Comparison of ENCODE assay signal across 25 cellular contexts in the genomic region with DNA sequence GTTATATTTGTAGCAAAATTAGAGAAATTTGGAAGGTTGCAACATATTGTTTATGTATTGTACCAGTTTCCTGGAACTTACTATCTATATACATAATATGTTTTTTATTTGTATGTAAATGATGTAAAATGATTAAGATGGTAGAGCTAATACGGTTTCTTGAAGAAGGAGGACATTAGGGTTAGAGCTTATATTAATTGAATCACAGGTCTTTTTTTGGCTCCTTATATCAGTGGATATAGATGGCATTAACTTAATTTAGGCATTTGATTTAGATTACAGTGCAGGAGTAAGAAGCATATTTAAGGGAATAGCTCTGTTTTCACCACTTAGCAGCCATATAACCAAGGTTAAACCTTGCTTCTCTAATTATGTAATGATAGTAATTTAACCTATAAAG.
DNase-seq lines count a peak whose midpoint lies in the region; ATAC-seq, FAIRE-seq and TF ChIP-seq lines count a peak whose summit lies in the region.
"Had no signal": no experiment of that assay in that cellular context is flagged by ENCODE, and none has a peak within 500 bp of the region (broad histone marks: within the 10 kb centered on the region; RNA-seq: fewer than 3 reads in every experiment).

No MANE protein-coding gene starts in this region.

- no peaks in the 10 kb centered on the region for H3K9me3 Mint-ChIP-seq in stimulated activated memory B cell treated with anti-CD40 and anti-IgM and Interleukin-4, amounts not matched to agents 10 μg/mL and 1 μg/mL and 100 μg/mL, for 72 hours
- H3K9me3 Mint-ChIP-seq: CD4-positive, alpha-beta T cell had no signal

- CTCF ChIA-PET in HepG2 (lab: Yijun Ruan, JAX; ENCODE audit: low intra/inter-chr PET ratio, low total read pairs): no interaction called here

- no peak overlapping the region for H3K9ac ChIP-seq in HepG2 (ENCODE audit: insufficient read depth, low read depth, low read length)
- H3K9ac ChIP-seq: BLaER1 treated with 17β-estradiol and CSF1 and Interleukin-3, amounts not matched to agents 10 nM and 100 nM; GM23248 had no signal

- no peaks in the 10 kb centered on the region for H3K4me1 Mint-ChIP-seq in stimulated activated memory B cell treated with anti-CD40 and anti-IgM and Interleukin-4, amounts not matched to agents 10 μg/mL and 1 μg/mL and 100 μg/mL, for 72 hours

- in situ Hi-C loops in HepG2 (cut with HindIII; ENCODE audit: extremely low pct_ligation_motif_present, low pct_unique_long_range_greater_than_20kb): no loop called here
- in situ Hi-C loops in gastrocnemius medialis (cut with MboI; ENCODE audit: low sequenced_read_pairs in 4 of 4): loop anchor here in 3 of 4 donors (10.0 to 25.0 kb wide), 5 partner anchors 107 to 500 kb away; no protein-coding TSS in a partner anchor

- H3K36me3 Mint-ChIP-seq in stimulated activated memory B cell treated with anti-CD40 and anti-IgM and Interleukin-4, amounts not matched to agents 10 μg/mL and 1 μg/mL and 100 μg/mL, for 72 hours: no peaks in the 10 kb centered on the region

- H3K79me2 ChIP-seq in HepG2 (ENCODE audit: insufficient read depth, low read length): no peaks in the 10 kb centered on the region

- no peak overlapping the region for H2AFZ ChIP-seq in HepG2 (ENCODE audit: low read length)

- no peak for TF ChIP-seq RAD21 in HepG2 (CRISPR knock-in tag; IDR thresholded peaks at IDR 0.05)

- no peak overlapping the region for H3K4me3 ChIP-seq in HepG2 (replicated peaks in 1 of 3; ENCODE audit: insufficient read depth in 1 of 3, low read depth in 2 of 3, low read length in 3 of 3)
- peak overlapping the region in 1 of 4 donors; percentile 24 for H3K4me3 ChIP-seq in gastrocnemius medialis
- H3K4me3 ChIP-seq: A549; BLaER1 treated with 17β-estradiol and CSF1 and Interleukin-3, amounts not matched to agents 10 nM and 100 nM; GM23248; K562 had no signal

- no peaks in the 10 kb centered on the region for H4K20me1 ChIP-seq in HepG2 (ENCODE audit: insufficient read depth, low read length)
- H4K20me1 ChIP-seq: BLaER1 treated with 17β-estradiol and CSF1 and Interleukin-3, amounts not matched to agents 10 nM and 100 nM had no signal

- H3K4me2 ChIP-seq in HepG2 (ENCODE audit: low read depth, low read length): no peak overlapping the region
- H3K4me2 ChIP-seq: A549; BLaER1 treated with 17β-estradiol and CSF1 and Interleukin-3, amounts not matched to agents 10 nM and 100 nM had no signal

- H3K4me1 ChIP-seq in HepG2 (ENCODE audit: insufficient read depth, low read length) (no peaks in the 10 kb centered on the region), gastrocnemius medialis (peaks cover 0 to 3% of the 10 kb centered on the region in 2 donors)
- H3K4me1 ChIP-seq: A549; BLaER1 treated with 17β-estradiol and CSF1 and Interleukin-3, amounts not matched to agents 10 nM and 100 nM had no signal

- no peak for FAIRE-seq in HepG2 (lab: Jason Lieb, UNC)
- FAIRE-seq: A549, K562 had no signal

- no peak overlapping the region for H3K4me3 Mint-ChIP-seq in stimulated activated memory B cell treated with anti-CD40 and anti-IgM and Interleukin-4, amounts not matched to agents 10 μg/mL and 1 μg/mL and 100 μg/mL, for 72 hours
- H3K4me3 Mint-ChIP-seq: CD4-positive, alpha-beta T cell had no signal

- no peaks in the 10 kb centered on the region for H3K9me3 ChIP-seq in HepG2 (ENCODE audit: low read length)
- H3K9me3 ChIP-seq in gastrocnemius medialis: no peaks in the 10 kb centered on the region
- H3K9me3 ChIP-seq: A549; BLaER1 treated with 17β-estradiol and CSF1 and Interleukin-3, amounts not matched to agents 10 nM and 100 nM had no signal

- intact Hi-C loops in HepG2 (cut with micrococcal nuclease; ENCODE audit: unreplicated experiment) (no loop called here), gastrocnemius medialis (cut with DNase I; ENCODE audit: low total_unique reads) (loop anchor here (10.0 kb wide), 3 partner anchors 337 to 957 kb away; a partner anchor contains a TSS)

- peak; percentile 47 for DNase-seq in inferior parietal cortex (ENCODE audit: extremely low spot score)
- DNase-seq in superior temporal gyrus (ENCODE audit: extremely low spot score): peak; percentile 67
- no peak for DNase-seq in HepG2 (ENCODE audit: low spot score)
- no peak for DNase-seq in gastrocnemius medialis
- DNase-seq: AML-193; CD4-positive, alpha-beta T cell; GM23248; H7; Kasumi-1; NCI-H1092 treated with DMSO at 0.1 percent for 48 hours; NCI-H1436 treated with DMSO at 0.1 percent for 48 hours; NCI-H187 treated with DMSO at 0.1 percent for 48 hours; NCI-H2107; NCI-H446; NCI-H524 treated with DMSO at 0.1 percent for 48 hours; NCI-H774; NK-92 treated with Interleukin-12 subunit alpha and Interleukin-12 subunit beta, amount 100 ng/mL, for 24 hours; PC-3 had no signal

- ATAC-seq in HepG2: no peak
- no peak for ATAC-seq in stimulated activated memory B cell treated with anti-CD40 and anti-IgM and Interleukin-4, amounts not matched to agents 10 μg/mL and 1 μg/mL and 100 μg/mL, for 72 hours
- no peak for ATAC-seq in GM18519 (IDR thresholded peaks at IDR 0.05; ENCODE audit: low FRiP score, unreplicated experiment)
- ATAC-seq in gastrocnemius medialis: no peak
- ATAC-seq: A549, K562, PC-3, SK-N-SH treated with all-trans-retinoic acid at 6 μM for 48 hours had no signal

- no TSS peak for BruUV-seq in HepG2 (replicated peaks; lab: Mats Ljungman, UMichigan)

- TF ChIP-seq POLR2A in HepG2 (IDR thresholded peaks at IDR 0.05; ENCODE audit: insufficient read depth in 1 of 2, low read depth in 2 of 2, low read length in 2 of 2) (no peak), gastrocnemius medialis (IDR thresholded peaks at IDR 0.05) (no peak)

- no peak for TF ChIP-seq CTCF in VCaP (conservative IDR thresholded peaks at IDR 0.05)
- TF ChIP-seq CTCF in HepG2 (CRISPR knock-in tag; IDR thresholded peaks at IDR 0.05): no peak
- TF ChIP-seq CTCF in gastrocnemius medialis (IDR thresholded peaks at IDR 0.05 in 4 of 5, conservative IDR thresholded peaks at IDR 0.05 in 1 of 5): no peak

- POLR2A ChIA-PET in HepG2 (lab: Yijun Ruan, JAX): no interaction called here

- H3K27me3 Mint-ChIP-seq in stimulated activated memory B cell treated with anti-CD40 and anti-IgM and Interleukin-4, amounts not matched to agents 10 μg/mL and 1 μg/mL and 100 μg/mL, for 72 hours: no peaks in the 10 kb centered on the region
- H3K27me3 Mint-ChIP-seq: CD4-positive, alpha-beta T cell had no signal

- H3K27ac Mint-ChIP-seq in stimulated activated memory B cell treated with anti-CD40 and anti-IgM and Interleukin-4, amounts not matched to agents 10 μg/mL and 1 μg/mL and 100 μg/mL, for 72 hours: no peak overlapping the region
- H3K27ac Mint-ChIP-seq: CD4-positive, alpha-beta T cell had no signal

- no peak for TF ChIP-seq EP300 in HepG2 (IDR thresholded peaks at IDR 0.05; ENCODE audit: low read depth in 2 of 2, low read length in 2 of 2)
- TF ChIP-seq EP300 in HepG2 (CRISPR knock-in tag; IDR thresholded peaks at IDR 0.05; ENCODE audit: borderline replicate concordance): no peak

- no peaks in the 10 kb centered on the region for H3K27me3 ChIP-seq in HepG2 (ENCODE audit: control insufficient read depth in 1 of 2, insufficient read depth in 2 of 2, low read length in 2 of 2)
- H3K27me3 ChIP-seq in gastrocnemius medialis: no peaks in the 10 kb centered on the region
- H3K27me3 ChIP-seq: BLaER1 treated with 17β-estradiol and CSF1 and Interleukin-3, amounts not matched to agents 10 nM and 100 nM had no signal

- H3K27ac ChIP-seq in VCaP (peak overlapping the region; percentile 86; the same call in 1 of the 2 replicates), HepG2 (ENCODE audit: extremely low read length, insufficient read depth, low read length) (no peak overlapping the region), gastrocnemius medialis (no peak overlapping the region)
- H3K27ac ChIP-seq: A549; BLaER1 treated with 17β-estradiol and CSF1 and Interleukin-3, amounts not matched to agents 10 nM and 100 nM; GM23248 had no signal

- H3K36me3 ChIP-seq in HepG2 (replicated peaks in 1 of 2; ENCODE audit: control insufficient read depth in 1 of 2, insufficient read depth in 2 of 2, low read length in 2 of 2) (no peaks in the 10 kb centered on the region), gastrocnemius medialis (no peaks in the 10 kb centered on the region)
- H3K36me3 ChIP-seq: BLaER1 treated with 17β-estradiol and CSF1 and Interleukin-3, amounts not matched to agents 10 nM and 100 nM had no signal

- 0% methylated on average over 1 of the region's 1 CpG for WGBS in HepG2 (ENCODE audit: low lambda C conversion rate)

TF ChIP-seq in HepG2, 621 proteins besides CTCF, POLR2A, EP300 and RAD21 (continues in another document):
- TF ChIP-seq, protein P1, sequence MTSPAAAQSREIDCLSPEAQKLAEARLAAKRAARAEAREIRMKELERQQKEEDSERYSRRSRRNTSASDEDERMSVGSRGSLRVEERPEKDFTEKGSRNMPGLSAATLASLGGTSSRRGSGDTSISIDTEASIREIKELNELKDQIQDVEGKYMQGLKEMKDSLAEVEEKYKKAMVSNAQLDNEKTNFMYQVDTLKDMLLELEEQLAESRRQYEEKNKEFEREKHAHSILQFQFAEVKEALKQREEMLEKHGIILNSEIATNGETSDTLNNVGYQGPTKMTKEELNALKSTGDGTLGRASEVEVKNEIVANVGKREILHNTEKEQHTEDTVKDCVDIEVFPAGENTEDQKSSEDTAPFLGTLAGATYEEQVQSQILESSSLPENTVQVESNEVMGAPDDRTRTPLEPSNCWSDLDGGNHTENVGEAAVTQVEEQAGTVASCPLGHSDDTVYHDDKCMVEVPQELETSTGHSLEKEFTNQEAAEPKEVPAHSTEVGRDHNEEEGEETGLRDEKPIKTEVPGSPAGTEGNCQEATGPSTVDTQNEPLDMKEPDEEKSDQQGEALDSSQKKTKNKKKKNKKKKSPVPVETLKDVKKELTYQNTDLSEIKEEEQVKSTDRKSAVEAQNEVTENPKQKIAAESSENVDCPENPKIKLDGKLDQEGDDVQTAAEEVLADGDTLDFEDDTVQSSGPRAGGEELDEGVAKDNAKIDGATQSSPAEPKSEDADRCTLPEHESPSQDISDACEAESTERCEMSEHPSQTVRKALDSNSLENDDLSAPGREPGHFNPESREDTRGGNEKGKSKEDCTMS (CRISPR knock-in tag; conservative IDR thresholded peaks at IDR 0.05): no peak
- TF ChIP-seq NCOA2 (CRISPR knock-in tag; IDR thresholded peaks at IDR 0.05) (no peak), IRF2 (CRISPR knock-in tag; IDR thresholded peaks at IDR 0.05) (no peak), RBM22 (optimal IDR thresholded peaks at IDR 0.05; ENCODE audit: low read length) (no peak), SOX5 (CRISPR knock-in tag; IDR thresholded peaks at IDR 0.05; ENCODE audit: borderline replicate concordance) (no peak), NFYB (CRISPR knock-in tag; IDR thresholded peaks at IDR 0.05) (no peak), ATF7-NPFF (CRISPR knock-in tag; IDR thresholded peaks at IDR 0.05; ENCODE audit: low read depth) (no peak)

Comparison
In these comparisons a context has a peak if more than half of its experiments do, and no peak if none do; other contexts are left out.
1. DNase-seq: peak in inferior parietal cortex (single experiment) and superior temporal gyrus (single experiment); none in HepG2 (single experiment) and gastrocnemius medialis (0 of 2).